15 cellular contexts compared by ENCODE assay signal in the genomic region with DNA sequence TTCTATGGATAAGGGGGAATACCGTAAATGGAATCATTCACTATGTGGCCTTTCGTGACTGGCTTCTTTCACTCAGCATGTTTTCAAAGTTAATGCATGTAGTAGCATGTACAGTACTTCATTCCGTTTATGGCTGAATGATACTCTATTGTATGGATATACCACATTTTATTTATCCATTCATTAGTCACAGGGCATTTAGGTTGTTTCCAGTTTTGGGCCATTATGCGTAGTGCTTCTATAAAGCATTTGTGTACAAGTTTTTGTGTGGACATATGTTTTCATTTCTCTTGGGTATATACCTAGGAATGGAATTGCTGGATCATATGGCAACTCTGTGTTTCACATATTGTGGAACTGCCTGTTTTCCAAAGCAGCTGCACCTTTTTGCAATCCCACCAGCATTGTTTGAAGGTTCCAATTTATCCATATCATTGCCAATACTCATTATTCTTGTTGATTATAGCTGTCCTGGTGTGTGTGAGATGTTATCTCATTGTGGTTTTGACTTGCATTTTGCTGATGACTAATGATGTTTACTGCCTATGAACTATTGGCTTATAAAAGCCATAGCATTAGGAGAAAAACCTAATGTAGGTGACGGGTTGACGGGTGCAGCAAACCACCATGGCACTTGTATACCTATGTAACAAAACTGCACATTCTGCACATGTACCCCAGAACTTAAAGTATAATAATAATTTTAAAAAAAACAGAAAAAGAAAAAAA. TPM values are rescaled to one million over a fixed set of nuclear protein-coding genes. Genes with fewer than 3 reads are reported as not detected.
A peak's percentile ranks its signal among the peaks of the same experiment; 100 is the strongest.
DNase-seq lines count a peak whose midpoint lies in the region; ATAC-seq and TF ChIP-seq lines count a peak whose summit lies in the region.
"Had no signal": no experiment of that assay in that cellular context is flagged by ENCODE, and none has a peak within 500 bp of the region (broad histone marks: within the 10 kb centered on the region; RNA-seq: fewer than 3 reads in every experiment).

No MANE protein-coding gene starts in this region.

- H3K27me3 Mint-ChIP-seq in T-cell = no peaks in the 10 kb centered on the region
- no peaks in the 10 kb centered on the region for H3K27me3 Mint-ChIP-seq in stimulated activated naive CD8-positive, alpha-beta T cell treated with anti-CD3 and anti-CD28 coated beads, Interleukin-15, amount 100 ng/mL, for 72 hours
- no peaks in the 10 kb centered on the region for H3K27me3 Mint-ChIP-seq in type B pancreatic cell

- H3K27ac Mint-ChIP-seq in T-cell = peak overlapping the region; percentile 77 to 81
- no peak overlapping the region for H3K27ac Mint-ChIP-seq in stimulated activated naive CD8-positive, alpha-beta T cell treated with anti-CD3 and anti-CD28 coated beads, Interleukin-15, amount 100 ng/mL, for 72 hours
- no peak overlapping the region for H3K27ac Mint-ChIP-seq in type B pancreatic cell

- no peak for TF ChIP-seq CTCF in type B pancreatic cell (conservative IDR thresholded peaks at IDR 0.05)

- peaks cover 0 to 15% (median 0%) of the 10 kb centered on the region in 3 donors for H3K9me3 Mint-ChIP-seq in T-cell
- no peaks in the 10 kb centered on the region for H3K9me3 Mint-ChIP-seq in stimulated activated naive CD8-positive, alpha-beta T cell treated with anti-CD3 and anti-CD28 coated beads, Interleukin-15, amount 100 ng/mL, for 72 hours
- peaks cover 21% of the 10 kb centered on the region for H3K9me3 Mint-ChIP-seq in type B pancreatic cell

- ATAC-seq in T-cell (replicated peaks in 1 of 4) (peak; percentile 66 to 91 (median 76)), GM18519 (IDR thresholded peaks at IDR 0.05; ENCODE audit: low FRiP score, unreplicated experiment) (no peak), HG02571 (IDR thresholded peaks at IDR 0.05; ENCODE audit: unreplicated experiment) (no peak)
- ATAC-seq in stimulated activated naive CD8-positive, alpha-beta T cell treated with anti-CD3 and anti-CD28 coated beads, Interleukin-15, amount 100 ng/mL, for 72 hours = peak; percentile 89
- ATAC-seq: body of pancreas had no signal

- H3K36me3 Mint-ChIP-seq in T-cell (peaks cover 29% of the 10 kb centered on the region), type B pancreatic cell (peaks cover 35% of the 10 kb centered on the region)

- H3K4me3 Mint-ChIP-seq in T-cell = peak overlapping the region; percentile 6 to 52 (median 18)
- H3K4me3 Mint-ChIP-seq in stimulated activated naive CD8-positive, alpha-beta T cell treated with anti-CD3 and anti-CD28 coated beads, Interleukin-15, amount 100 ng/mL, for 72 hours = peak overlapping the region in 1 of 2 donors; percentile 24
- no peak overlapping the region for H3K4me3 Mint-ChIP-seq in type B pancreatic cell

- CTCF ChIA-PET in T-cell (lab: Charles Lee) = interaction anchor here (0.6 to 7.5 kb wide), 7 partner anchors 8 to 171 kb away, joined by 3 to 114 read pairs (median 4); a partner anchor contains a TSS

- POLR2A ChIA-PET in T-cell (lab: Charles Lee) = interaction anchor here (1.1 to 1.2 kb wide), 2 partner anchors 9 to 45 kb away, joined by 5 to 9 read pairs; a partner anchor contains a TSS

- DNase-seq in activated gamma-delta T cell treated with Interleukin-2 at 50 U/mL for 16 hours (peak; percentile 16), activated gamma-delta T cell (lab: John Stamatoyannopoulos, UW) (no peak), T-cell (peak in 12 of 34 experiments; percentile 14 to 41 (median 22)), type B pancreatic cell (ENCODE audit: extremely low spot score, unreplicated experiment) (no peak)
- DNase-seq in effector CD4-positive, alpha-beta T cell = peak; percentile 28
- DNase-seq in stimulated activated naive CD8-positive, alpha-beta T cell treated with anti-CD3 and anti-CD28 coated beads, Interleukin-15, amount 100 ng/mL, for 72 hours = no peak
- DNase-seq: BE2C, body of pancreas, H7, Karpas-422, NCI-H446, retina, thyroid gland had no signal

- H3K4me1 Mint-ChIP-seq in T-cell = peaks cover 60 to 77% (median 74%) of the 10 kb centered on the region in 3 donors
- peaks cover 49% of the 10 kb centered on the region for H3K4me1 Mint-ChIP-seq in stimulated activated naive CD8-positive, alpha-beta T cell treated with anti-CD3 and anti-CD28 coated beads, Interleukin-15, amount 100 ng/mL, for 72 hours
- peaks cover 5% of the 10 kb centered on the region for H3K4me1 Mint-ChIP-seq in type B pancreatic cell (ENCODE audit: unreplicated experiment)

RNA-seq across cellular contexts. Expression of a gene that starts 45.5 kb away (rescaled TPM):
- total RNA-seq in T-cell = 100 to 1,000 TPM; 112 to 165 (median 147) TPM
- total RNA-seq in type B pancreatic cell (ENCODE audit: low replicate concordance) = 102 and 136 TPM in 2 replicates

Comparison
In these comparisons a context has a peak if more than half of its experiments do, and no peak if none do; other contexts are left out.
1. DNase-seq: peak in activated gamma-delta T cell treated with Interleukin-2 at 50 U/mL for 16 hours (single experiment) and effector CD4-positive, alpha-beta T cell (single experiment); none in activated gamma-delta T cell (single experiment), stimulated activated naive CD8-positive, alpha-beta T cell treated with anti-CD3 and anti-CD28 coated beads, Interleukin-15, amount 100 ng/mL, for 72 hours (0 of 2) and type B pancreatic cell (single experiment).
2. ATAC-seq: peak in T-cell (4 of 4) and stimulated activated naive CD8-positive, alpha-beta T cell treated with anti-CD3 and anti-CD28 coated beads, Interleukin-15, amount 100 ng/mL, for 72 hours (single experiment); none in GM18519 (single experiment) and HG02571 (single experiment).
3. H3K27ac Mint-ChIP-seq: peak in T-cell (2 of 2); none in stimulated activated naive CD8-positive, alpha-beta T cell treated with anti-CD3 and anti-CD28 coated beads, Interleukin-15, amount 100 ng/mL, for 72 hours (0 of 2) and type B pancreatic cell (single experiment).